Comparison of ENCODE assay signal across 8 cellular contexts in the genomic region with DNA sequence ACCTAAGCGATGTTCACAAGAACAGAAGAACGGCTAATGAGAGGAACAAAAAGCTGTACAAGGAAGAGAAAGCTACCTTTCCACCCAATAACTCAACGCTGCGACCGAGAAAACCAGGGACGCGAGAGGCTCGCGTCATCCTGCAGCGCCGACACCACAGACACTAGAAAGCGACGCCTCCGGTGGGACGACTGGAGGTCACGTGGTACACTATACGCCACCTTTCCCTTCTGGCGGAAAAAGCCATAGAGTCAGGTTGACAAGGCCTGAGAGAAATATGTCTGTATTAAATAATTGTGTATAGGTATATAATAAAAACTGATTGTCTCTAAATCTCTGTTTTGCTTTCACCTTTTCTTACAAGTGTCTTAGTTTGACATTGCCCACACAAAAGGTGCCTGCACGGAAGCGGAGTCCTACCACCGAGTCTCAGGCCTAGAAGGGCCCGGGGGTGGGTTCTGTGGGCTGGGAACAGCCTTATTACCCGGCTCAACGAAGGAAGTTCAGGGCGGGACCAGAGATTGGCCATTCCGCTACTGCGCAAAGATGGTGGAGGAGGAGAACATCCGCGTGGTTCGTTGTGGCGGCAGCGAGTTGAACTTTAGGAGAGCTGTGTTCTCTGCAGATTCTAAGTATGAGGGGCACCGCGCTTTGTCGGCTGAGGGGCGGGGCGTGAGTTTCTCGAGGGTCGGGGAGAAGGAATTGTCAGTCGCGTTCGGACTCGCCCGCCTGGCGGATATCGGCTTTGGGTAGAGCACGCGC. TPM values are rescaled to one million over a fixed set of nuclear protein-coding genes. Genes with fewer than 3 reads are reported as not detected.
DNase-seq lines count a peak whose midpoint lies in the region; ATAC-seq, FAIRE-seq and TF ChIP-seq lines count a peak whose summit lies in the region.

A gene (plus strand): TSS at position 528 of the 762 bp plus-strand sequence. CDS start 19 bp downstream, at position 547.

- no peak within 1 kb of the TSS for H3K4me3 Mint-ChIP-seq in type B pancreatic cell

- WGBS in heart left ventricle, 4 donors, result 0% methylated on average over 32 to 48 of the region's 48 CpGs

- no peaks in the 10 kb centered on the region for H3K27me3 ChIP-seq in heart left ventricle

- H3K9me3 Mint-ChIP-seq in type B pancreatic cell, result no peaks in the 10 kb centered on the region

- H3K27me3 Mint-ChIP-seq in type B pancreatic cell, result no peaks in the 10 kb centered on the region

- H3K9me3 ChIP-seq in heart left ventricle, result no peaks in the 10 kb centered on the region

- peak within 1 kb of the TSS; percentile 50 to 91 (median 81) for H3K4me3 ChIP-seq in heart left ventricle

- TF ChIP-seq POLR2A in GM12892 (IDR thresholded peaks at IDR 0.05; ENCODE audit: low read depth, low read length) (peak; percentile 98), heart left ventricle (IDR thresholded peaks at IDR 0.05) (peak in 1 of 2 donors; percentile 48)

- H3K27ac ChIP-seq in heart left ventricle, result peak within 1 kb of the TSS; percentile 80 to 97 (median 90)

- ATAC-seq in HG02852 (IDR thresholded peaks at IDR 0.05; ENCODE audit: unreplicated experiment), result peak; percentile 88
- ATAC-seq in heart left ventricle, result peak; percentile 99

- H3K36me3 ChIP-seq in heart left ventricle, result peaks cover 0 to 7% (median 0%) of the 10 kb centered on the region in 9 donors

- H3K36me3 Mint-ChIP-seq in type B pancreatic cell, result no peaks in the 10 kb centered on the region

- peak; percentile 99 for FAIRE-seq in GM12892 (lab: Jason Lieb, UNC)

- H3K27ac Mint-ChIP-seq in type B pancreatic cell, result peak within 1 kb of the TSS; percentile 99

- peak in 2 of 12 donors; percentile 6 to 14 for TF ChIP-seq CTCF in heart left ventricle (IDR thresholded peaks at IDR 0.05)
- TF ChIP-seq CTCF in type B pancreatic cell (conservative IDR thresholded peaks at IDR 0.05), result peak; percentile 12

- DNase-seq in GM12892 (ENCODE audit: insufficient read length) (peak; percentile 53), NCI-H146 (lab: John Stamatoyannopoulos, UW) (peak; percentile 86), T-helper 1 cell (peak; percentile 79 to 94 (median 86)), amniotic epithelial cell (ENCODE audit: low read depth) (peak; percentile 93), heart left ventricle (peak; percentile 93 to 95 (median 95)), pons (ENCODE audit: low spot score) (peak; percentile 98), type B pancreatic cell (ENCODE audit: extremely low spot score, unreplicated experiment) (peak; percentile 88)

- H3K4me1 ChIP-seq in heart left ventricle, result peaks cover 0 to 45% (median 14%) of the 10 kb centered on the region in 12 donors

- H3K4me1 Mint-ChIP-seq in type B pancreatic cell (ENCODE audit: unreplicated experiment), result peaks cover 9% of the 10 kb centered on the region

- intact Hi-C loops in heart left ventricle (cut with DNase I), result loop anchor here in 2 of 10 donors (5.0 to 10.0 kb wide), 2 partner anchors 136 to 334 kb away; no protein-coding TSS in a partner anchor

RNA-seq across cellular contexts. Expression of the gene that starts here (rescaled TPM):
- polyA plus RNA-seq in GM12892 (2012; ENCODE audit: missing spikeins), result 55.8 TPM
- total RNA-seq in heart left ventricle (10 to 100 TPM; 11.2 to 22.0 (median 14.9) TPM), type B pancreatic cell (ENCODE audit: low replicate concordance) (34.3 and 49.8 TPM in 2 replicates)
- 10 to 100 TPM; 10.6 to 18.8 TPM for polyA plus RNA-seq in heart left ventricle

Comparison
In these comparisons a context has a peak if more than half of its experiments do, and no peak if none do; other contexts are left out.
1. Peak in every context shown above with its lines: DNase-seq, ATAC-seq, H3K4me3 ChIP-seq and H3K27ac ChIP-seq.